ENCODE assay signal across 27 cellular contexts in genomic region chr14:60116181-60116580, GRCh38. TPM values are rescaled to one million over a fixed set of nuclear protein-coding genes. Genes with fewer than 3 reads are reported as not detected.
DNase-seq lines count a peak whose midpoint lies in the region; ATAC-seq, FAIRE-seq and TF ChIP-seq lines count a peak whose summit lies in the region.
"Had no signal": no experiment of that assay in that cellular context is flagged by ENCODE, and none has a peak within 500 bp of the region (broad histone marks: within the 10 kb centered on the region; RNA-seq: fewer than 3 reads in every experiment).

No MANE protein-coding gene starts in this region.

- no peaks in the 10 kb centered on the region for H3K9me3 Mint-ChIP-seq in CD8-positive, alpha-beta T cell
- H3K9me3 Mint-ChIP-seq: CD4-positive, alpha-beta memory T cell; IgD-negative memory B cell; naive thymus-derived CD8-positive, alpha-beta T cell; T-helper 1 cell treated with Interleukin-12 subunit alpha and Interleukin-12 subunit beta and Interleukin-4 antibody, amounts not matched to agents 30 μg/mL and 1 μg/mL, for 36 hours had no signal

- no peak for ATAC-seq in CD8-positive, alpha-beta T cell
- no peak for ATAC-seq in GM18907 (IDR thresholded peaks at IDR 0.05; ENCODE audit: unreplicated experiment)
- ATAC-seq: body of pancreas; naive thymus-derived CD8-positive, alpha-beta T cell; psoas muscle; sciatic nerve; SK-N-SH treated with all-trans-retinoic acid at 6 μM for 48 hours had no signal

- peaks cover 55% of the 10 kb centered on the region for H3K36me3 Mint-ChIP-seq in CD8-positive, alpha-beta T cell
- H3K36me3 Mint-ChIP-seq: IgD-negative memory B cell had no signal

- intact Hi-C loops in CD8-positive, alpha-beta T cell (cut with DNase I, micrococcal nuclease) = loop anchor here in 1 of 2 experiments (5.0 kb wide), 1 partner anchor 764 kb away; no protein-coding TSS in a partner anchor
- intact Hi-C loops in vagina (cut with DNase I) = no loop called here
- intact Hi-C loops in left ventricle myocardium inferior (cut with micrococcal nuclease) = no loop called here

- H3K36me3 ChIP-seq in CD8-positive, alpha-beta T cell (ENCODE audit: insufficient read depth, low read length) = peaks cover 17% of the 10 kb centered on the region
- H3K36me3 ChIP-seq in vagina = peaks cover 0 to 38% of the 10 kb centered on the region in 2 donors
- H3K36me3 ChIP-seq in left ventricle myocardium inferior = peaks cover 61% of the 10 kb centered on the region

- H3K4me1 ChIP-seq in CD8-positive, alpha-beta T cell (ENCODE audit: insufficient read depth, low read length) = no peaks in the 10 kb centered on the region
- H3K4me1 ChIP-seq in vagina (no peaks in the 10 kb centered on the region), left ventricle myocardium inferior (peaks cover 15% of the 10 kb centered on the region)
- H3K4me1 ChIP-seq: body of pancreas, HAP-1 had no signal

- no peak for TF ChIP-seq CTCF in CD8-positive, alpha-beta T cell (IDR thresholded peaks at IDR 0.05)
- TF ChIP-seq CTCF in fibroblast of villous mesenchyme (IDR thresholded peaks at IDR 0.05; ENCODE audit: insufficient read depth, low read depth, low read length) (no peak), vagina (IDR thresholded peaks at IDR 0.05) (no peak), left ventricle myocardium inferior (IDR thresholded peaks at IDR 0.05; ENCODE audit: borderline replicate concordance) (no peak)

- no peak for TF ChIP-seq POLR2A in vagina (IDR thresholded peaks at IDR 0.05)

- no peak overlapping the region for H3K4me3 Mint-ChIP-seq in CD8-positive, alpha-beta T cell
- H3K4me3 Mint-ChIP-seq: CD4-positive, alpha-beta memory T cell; IgD-negative memory B cell; naive thymus-derived CD8-positive, alpha-beta T cell; T-helper 1 cell treated with Interleukin-12 subunit alpha and Interleukin-12 subunit beta and Interleukin-4 antibody, amounts not matched to agents 30 μg/mL and 1 μg/mL, for 36 hours had no signal

- peak; percentile 11 for FAIRE-seq in GM19239 (lab: Jason Lieb, UNC)

- DNase-seq in CD8-positive, alpha-beta T cell = no peak
- DNase-seq in GM19239 (ENCODE audit: insufficient read length, low spot score) (no peak), amniotic epithelial cell (ENCODE audit: low read depth) (peak; percentile 81), fibroblast of villous mesenchyme (ENCODE audit: low read depth) (peak; percentile 92), vagina (ENCODE audit: extremely low spot score in 2 of 2) (no peak), islet precursor cell (no peak), left ventricle myocardium inferior (no peak)
- DNase-seq: activated CD4-positive, alpha-beta T cell treated with anti-CD3 and anti-CD28 coated beads, Interleukin-2, amount 50 U/mL, for 48 hours; activated CD4-positive, CD25-positive, alpha-beta regulatory T cell treated with anti-CD3 and anti-CD28 coated beads, Interleukin-2, amount 50 U/mL, for 72 hours; activated CD8-positive, alpha-beta memory T cell treated with anti-CD3 and anti-CD28 coated beads, Interleukin-2, amount 50 U/mL, for 4 hours; activated naive CD4-positive, alpha-beta T cell treated with Interleukin-2 at 50 U/mL for 16 hours; body of pancreas; CD4-positive, alpha-beta memory T cell; cerebellar nuclear complex; DMS153; naive thymus-derived CD8-positive, alpha-beta T cell; NCI-H1092 treated with DMSO at 0.1 percent for 48 hours; NCI-H1694 treated with DMSO at 0.1 percent for 48 hours; psoas muscle; stimulated activated CD4-positive, alpha-beta T cell treated with anti-CD3 and anti-CD28 coated beads, Interleukin-4, amount 100 ng/mL, for 1 hour; tibial artery had no signal

- CTCF ChIA-PET in CD8-positive, alpha-beta T cell (lab: Charles Lee) = interaction anchor here (0.6 kb wide), 1 partner anchor 215 kb away, joined by 3 read pairs; no protein-coding TSS in a partner anchor

- H3K27ac Mint-ChIP-seq in CD8-positive, alpha-beta T cell = peak overlapping the region; percentile 27
- H3K27ac Mint-ChIP-seq: IgD-negative memory B cell; naive thymus-derived CD8-positive, alpha-beta T cell; T-helper 1 cell treated with Interleukin-12 subunit alpha and Interleukin-12 subunit beta and Interleukin-4 antibody, amounts not matched to agents 30 μg/mL and 1 μg/mL, for 36 hours had no signal

- H3K4me1 Mint-ChIP-seq in CD8-positive, alpha-beta T cell (ENCODE audit: low read depth) = peaks cover 8% of the 10 kb centered on the region

- no peak overlapping the region for H3K4me3 ChIP-seq in CD8-positive, alpha-beta T cell (ENCODE audit: low read depth, low read length)
- H3K4me3 ChIP-seq in fibroblast of villous mesenchyme (ENCODE audit: low read depth, low read length) (no peak overlapping the region), vagina (no peak overlapping the region), left ventricle myocardium inferior (no peak overlapping the region)
- H3K4me3 ChIP-seq: body of pancreas, HAP-1, psoas muscle, tibial artery had no signal

- no peaks in the 10 kb centered on the region for H3K27me3 Mint-ChIP-seq in CD8-positive, alpha-beta T cell (ENCODE audit: low read depth)
- H3K27me3 Mint-ChIP-seq: CD4-positive, alpha-beta memory T cell; IgD-negative memory B cell; naive thymus-derived CD8-positive, alpha-beta T cell had no signal

- POLR2A ChIA-PET in CD8-positive, alpha-beta T cell (lab: Charles Lee) = no interaction called here

- H3K9me3 ChIP-seq in CD8-positive, alpha-beta T cell (ENCODE audit: low read length) = no peaks in the 10 kb centered on the region
- H3K9me3 ChIP-seq in vagina = no peaks in the 10 kb centered on the region
- H3K9me3 ChIP-seq in left ventricle myocardium inferior (replicated peaks) = no peaks in the 10 kb centered on the region
- H3K9me3 ChIP-seq: body of pancreas, HAP-1, psoas muscle, tibial artery had no signal

- no peaks in the 10 kb centered on the region for H3K27me3 ChIP-seq in CD8-positive, alpha-beta T cell (ENCODE audit: insufficient read depth, low read length)
- H3K27me3 ChIP-seq in vagina = no peaks in the 10 kb centered on the region
- no peaks in the 10 kb centered on the region for H3K27me3 ChIP-seq in left ventricle myocardium inferior (ENCODE audit: low read depth)
- H3K27me3 ChIP-seq: body of pancreas, tibial artery had no signal

- no peak overlapping the region for H3K27ac ChIP-seq in CD8-positive, alpha-beta T cell (ENCODE audit: low read depth, low read length)
- H3K27ac ChIP-seq in vagina (no peak overlapping the region), left ventricle myocardium inferior (replicated peaks) (no peak overlapping the region)
- H3K27ac ChIP-seq: body of pancreas, psoas muscle, tibial artery had no signal

RNA-seq across cellular contexts. Expression of gene PCNX4, which starts 24.5 kb away (rescaled TPM):
- 10 to 100 TPM; 16.3 to 25.1 TPM for total RNA-seq in CD8-positive, alpha-beta T cell
- 120 and 138 TPM in 2 replicates for total RNA-seq in fibroblast of villous mesenchyme
- total RNA-seq in vagina = 51.6 TPM
- 36.8 TPM for total RNA-seq in left ventricle myocardium inferior

RNA-seq across cellular contexts. Expression of gene DHRS7, which starts 49.0 kb away (rescaled TPM):
- 10 to 100 TPM; 26.6 to 27.6 TPM for total RNA-seq in CD8-positive, alpha-beta T cell
- total RNA-seq in fibroblast of villous mesenchyme = 70.9 and 72.5 TPM in 2 replicates
- total RNA-seq in vagina = 43.0 TPM
- 29.5 TPM for total RNA-seq in left ventricle myocardium inferior

Comparison
In these comparisons a context has a peak if more than half of its experiments do, and no peak if none do; other contexts are left out.
1. DNase-seq: peak in amniotic epithelial cell (single experiment) and fibroblast of villous mesenchyme (single experiment); none in CD8-positive, alpha-beta T cell (0 of 7), GM19239 (single experiment), vagina (0 of 2), islet precursor cell (single experiment) and left ventricle myocardium inferior (single experiment).